ENCODE assay signal across 9 cellular contexts in genomic region chr11:120564573-120565301, GRCh38. TPM values are rescaled to one million over a fixed set of nuclear protein-coding genes. Genes with fewer than 3 reads are reported as not detected.
A peak's percentile ranks its signal among the peaks of the same experiment; 100 is the strongest.
DNase-seq lines count a peak whose midpoint lies in the region; ATAC-seq lines count a peak whose summit lies in the region.
"Had no signal": no experiment of that assay in that cellular context is flagged by ENCODE, and none has a peak within 500 bp of the region (broad histone marks: within the 10 kb centered on the region; RNA-seq: fewer than 3 reads in every experiment).

No MANE protein-coding gene starts in this region.

- no peaks in the 10 kb centered on the region for H3K36me3 Mint-ChIP-seq in activated T-cell treated with anti-CD3 and anti-CD28 coated beads, Interleukin-2, amount 50 U/mL, for 72 hours (ENCODE audit: insufficient read depth in 2 of 2)
- H3K36me3 Mint-ChIP-seq: naive thymus-derived CD8-positive, alpha-beta T cell had no signal

- no peaks in the 10 kb centered on the region for H3K9me3 Mint-ChIP-seq in activated T-cell treated with anti-CD3 and anti-CD28 coated beads, Interleukin-2, amount 50 U/mL, for 72 hours
- H3K9me3 Mint-ChIP-seq: naive thymus-derived CD8-positive, alpha-beta T cell had no signal

- intact Hi-C loops in Right ventricle myocardium superior (cut with DNase I), result no loop called here
- intact Hi-C loops in posterior cingulate gyrus (cut with DNase I), result loop anchor here (5.0 kb wide), 1 partner anchor 52 kb away; the partner anchor contains the start of gene GRIK4

- DNase-seq in AG08396 (ENCODE audit: low spot score) (peak; percentile 87), Right ventricle myocardium superior (peak; percentile 63), posterior cingulate gyrus (peak; percentile 61 to 97 (median 75)), AML-193 (lab: John Stamatoyannopoulos, UW) (no peak), KG1 (lab: John Stamatoyannopoulos, UW) (no peak)
- DNase-seq in activated T-cell treated with anti-CD3 and anti-CD28 coated beads, Interleukin-2, amount 50 U/mL, for 72 hours, result peak; percentile 58 to 61

- H3K27ac Mint-ChIP-seq in activated T-cell treated with anti-CD3 and anti-CD28 coated beads, Interleukin-2, amount 50 U/mL, for 72 hours, result no peak overlapping the region
- H3K27ac Mint-ChIP-seq: naive thymus-derived CD8-positive, alpha-beta T cell had no signal

- peaks cover 40% of the 10 kb centered on the region for H3K27me3 Mint-ChIP-seq in activated T-cell treated with anti-CD3 and anti-CD28 coated beads, Interleukin-2, amount 50 U/mL, for 72 hours (ENCODE audit: low read depth)

- ATAC-seq in GM18498 (IDR thresholded peaks at IDR 0.05; ENCODE audit: unreplicated experiment) (peak; percentile 76), HG03066 (IDR thresholded peaks at IDR 0.05; ENCODE audit: low read depth, unreplicated experiment) (peak; percentile 76), Right ventricle myocardium superior (ENCODE audit: poor library complexity) (peak; percentile 78)
- peak; percentile 77 to 84 for ATAC-seq in activated T-cell treated with anti-CD3 and anti-CD28 coated beads, Interleukin-2, amount 50 U/mL, for 72 hours (replicated peaks in 1 of 2)

- no peaks in the 10 kb centered on the region for H3K4me1 Mint-ChIP-seq in activated T-cell treated with anti-CD3 and anti-CD28 coated beads, Interleukin-2, amount 50 U/mL, for 72 hours (ENCODE audit: low read depth)

- peak overlapping the region; percentile 37 to 53 for H3K4me3 Mint-ChIP-seq in activated T-cell treated with anti-CD3 and anti-CD28 coated beads, Interleukin-2, amount 50 U/mL, for 72 hours
- H3K4me3 Mint-ChIP-seq: naive thymus-derived CD8-positive, alpha-beta T cell had no signal

RNA-seq across cellular contexts. Expression of gene GRIK4, which starts 53.2 kb away (rescaled TPM):
- under 1 TPM in 1 of 2 donors, not detected in 1; 0.12 TPM for total RNA-seq in activated T-cell treated with anti-CD3 and anti-CD28 coated beads, Interleukin-2, amount 50 U/mL, for 72 hours
- total RNA-seq in Right ventricle myocardium superior, result 0.11 TPM
- total RNA-seq: naive thymus-derived CD8-positive, alpha-beta T cell had no signal

Comparison
In these comparisons a context has a peak if more than half of its experiments do, and no peak if none do; other contexts are left out.
1. DNase-seq: peak in AG08396 (single experiment), activated T-cell treated with anti-CD3 and anti-CD28 coated beads, Interleukin-2, amount 50 U/mL, for 72 hours (2 of 2), Right ventricle myocardium superior (single experiment) and posterior cingulate gyrus (10 of 10); none in AML-193 (0 of 2) and KG1 (single experiment).
2. Peak in every context shown above with its lines, with median percentiles within 50 percentile points of each other: ATAC-seq.